8 cellular contexts compared by ENCODE assay signal in the genomic region with DNA sequence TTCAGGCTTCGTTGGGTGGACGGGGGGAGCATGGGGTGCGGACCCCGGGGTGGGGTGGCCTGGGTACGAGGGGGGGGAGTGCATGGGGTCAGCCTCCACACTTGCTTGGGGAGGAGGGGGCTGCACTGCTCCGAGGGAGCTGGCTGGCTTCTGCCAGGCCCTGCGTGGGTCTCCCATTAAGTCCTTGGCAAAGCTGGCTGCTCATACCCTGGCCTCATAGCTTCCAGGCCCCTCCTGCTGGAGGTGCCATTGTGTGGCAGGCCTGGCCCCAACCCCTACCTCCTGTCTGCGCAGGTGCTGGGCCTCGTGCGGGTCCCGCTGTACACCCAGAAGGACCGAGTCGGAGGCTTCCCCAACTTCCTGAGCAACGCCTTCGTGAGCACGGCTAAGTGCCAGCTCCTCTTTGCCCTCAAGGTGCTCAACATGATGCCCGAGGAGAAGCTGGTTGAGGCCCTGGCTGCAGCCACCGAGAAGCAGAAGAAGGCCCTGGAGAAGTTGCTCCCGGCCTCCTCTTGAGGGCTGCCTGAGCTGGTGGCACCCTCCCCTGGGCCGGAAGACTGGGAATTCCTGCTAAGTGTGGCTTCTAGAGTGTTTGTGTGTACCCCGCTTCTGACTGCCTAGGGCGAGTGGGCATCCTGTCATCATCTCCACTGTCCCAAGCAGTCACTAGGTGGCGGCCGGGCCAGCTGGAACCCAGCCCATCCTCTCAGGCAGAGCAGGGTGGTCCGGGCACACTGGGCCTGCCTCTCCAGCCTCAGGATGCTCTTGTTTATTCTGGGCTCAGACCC. TPM values are rescaled to one million over a fixed set of nuclear protein-coding genes. Genes with fewer than 3 reads are reported as not detected.
DNase-seq lines count a peak whose midpoint lies in the region; ATAC-seq and TF ChIP-seq lines count a peak whose summit lies in the region.

No MANE protein-coding gene starts in this region.

- peak overlapping the region; percentile 70 for H3K4me3 ChIP-seq in AG09309 (ENCODE audit: control insufficient read depth, low read depth, low read length)
- peak overlapping the region; percentile 64 for H3K4me3 ChIP-seq in NB4 (ENCODE audit: low read depth, low read length)
- peak overlapping the region in 54 of 59 donors; percentile 65 to 100 (median 92) for H3K4me3 ChIP-seq in dorsolateral prefrontal cortex
- peak overlapping the region; percentile 60 to 96 for H3K4me3 ChIP-seq in mucosa of rectum (ENCODE audit: low read length in 2 of 2)

- no peak for TF ChIP-seq POLR2A in NB4 (IDR thresholded peaks at IDR 0.05; ENCODE audit: extremely low read depth, insufficient read length)

- DNase-seq in AG09309 (ENCODE audit: low read depth), result no peak
- DNase-seq in NB4 (ENCODE audit: low read depth), result peak; percentile 32
- peak in 9 of 10 donors; percentile 58 to 74 (median 70) for DNase-seq in dorsolateral prefrontal cortex
- DNase-seq in NCI-H187 treated with DMSO at 0.1 percent for 48 hours (lab: John Stamatoyannopoulos, UW), result no peak
- DNase-seq in stimulated activated naive CD4-positive, alpha-beta T cell treated with Interleukin-2 at 50 U/mL for 16 hours (lab: John Stamatoyannopoulos, UW), result no peak
- DNase-seq in NCI-H446 (lab: John Stamatoyannopoulos, UW), result no peak

- no peak overlapping the region for H3K9ac ChIP-seq in mucosa of rectum (ENCODE audit: low read depth in 1 of 2, low read length in 2 of 2)

- intact Hi-C loops in dorsolateral prefrontal cortex (cut with DNase I), result loop anchor here (5.0 to 10.0 kb wide), 7 partner anchors 37 to 380 kb away; a partner anchor contains a TSS

- H3K4me1 ChIP-seq in mucosa of rectum (ENCODE audit: control insufficient read depth in 2 of 2, insufficient read depth in 2 of 2, low read length in 2 of 2), result peaks cover 16 to 19% of the 10 kb centered on the region in 2 donors

- H3K27me3 ChIP-seq in dorsolateral prefrontal cortex (no peaks in the 10 kb centered on the region), mucosa of rectum (ENCODE audit: control insufficient read depth in 2 of 2, insufficient read depth in 2 of 2, low read length in 2 of 2) (no peaks in the 10 kb centered on the region)

- no peak for ATAC-seq in HG03039 (IDR thresholded peaks at IDR 0.05; ENCODE audit: unreplicated experiment)

- H3K27ac ChIP-seq in dorsolateral prefrontal cortex (peak overlapping the region in 47 of 59 donors; percentile 3 to 97 (median 83)), mucosa of rectum (ENCODE audit: low read depth in 2 of 2, low read length in 2 of 2) (no peak overlapping the region)

- peaks cover 29 to 36% of the 10 kb centered on the region in 2 donors for H3K36me3 ChIP-seq in mucosa of rectum (ENCODE audit: control insufficient read depth in 2 of 2, insufficient read depth in 2 of 2, low read length in 2 of 2)

- TF ChIP-seq CTCF in AG09309 (IDR thresholded peaks at IDR 0.05; ENCODE audit: control insufficient read depth, insufficient read depth, low read depth, low read length, missing control alignments) (peak; percentile 6), NB4 (IDR thresholded peaks at IDR 0.05; ENCODE audit: low read depth, low read length) (peak; percentile 7), dorsolateral prefrontal cortex (IDR thresholded peaks at IDR 0.05 in 54 of 56, conservative IDR thresholded peaks at IDR 0.05 in 2 of 56; ENCODE audit: low read depth in 1 of 56, partially characterized antibody in 56 of 56) (peak in 42 of 56 donors; percentile 12 to 51 (median 34))

- H3K9me3 ChIP-seq in mucosa of rectum (ENCODE audit: control insufficient read depth in 2 of 2, low read length in 2 of 2), result no peaks in the 10 kb centered on the region

RNA-seq across cellular contexts. Expression of a gene that starts 1.5 kb away (rescaled TPM):
- 10 to 100 TPM; 29.9 to 65.8 (median 39.8) TPM for total RNA-seq in dorsolateral prefrontal cortex

RNA-seq across cellular contexts. Expression of a gene that starts 39.2 kb away (rescaled TPM):
- total RNA-seq in dorsolateral prefrontal cortex, result 10 to 100 TPM; 28.1 to 66.1 (median 44.0) TPM

RNA-seq across cellular contexts. Expression of a gene that starts 39.5 kb away (rescaled TPM):
- 1 to 10 TPM in 92 of 120 experiments, under 1 TPM in 28; 0.23 to 4.7 (median 1.5) TPM for total RNA-seq in dorsolateral prefrontal cortex

Comparison
In these comparisons a context has a peak if more than half of its experiments do, and no peak if none do; other contexts are left out.
1. DNase-seq: peak in NB4 (single experiment) and dorsolateral prefrontal cortex (9 of 10); none in AG09309 (single experiment), NCI-H187 treated with DMSO at 0.1 percent for 48 hours (single experiment), stimulated activated naive CD4-positive, alpha-beta T cell treated with Interleukin-2 at 50 U/mL for 16 hours (single experiment) and NCI-H446 (0 of 2).
2. H3K27ac ChIP-seq: peak in dorsolateral prefrontal cortex (47 of 59); none in mucosa of rectum (0 of 2).
3. Peak in every context shown above with its lines, with median percentiles within 50 percentile points of each other: H3K4me3 ChIP-seq and CTCF ChIP-seq.